In the genomic region with DNA sequence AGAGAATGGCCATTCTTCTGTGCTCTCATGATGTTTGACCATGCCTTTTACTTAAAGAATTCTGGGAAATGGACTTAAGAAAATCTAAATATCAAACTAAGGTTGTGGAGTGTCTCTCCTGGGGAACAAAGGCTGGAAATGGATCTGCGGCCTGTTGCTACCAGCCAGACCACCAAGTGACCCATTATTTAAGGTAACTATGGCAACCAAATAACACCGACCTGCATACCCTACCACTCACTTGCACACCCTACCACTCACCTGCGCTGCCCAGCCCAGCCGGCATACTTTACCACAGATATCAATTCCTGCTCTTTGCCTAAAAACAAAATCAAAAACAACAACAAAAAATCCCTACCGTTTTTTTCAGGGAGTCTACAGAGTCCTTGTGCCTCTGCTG, we compare ENCODE assay signal across 20 cellular contexts.
DNase-seq lines count a peak whose midpoint lies in the region; ATAC-seq, FAIRE-seq and TF ChIP-seq lines count a peak whose summit lies in the region.
"Had no signal": no experiment of that assay in that cellular context is flagged by ENCODE, and none has a peak within 500 bp of the region (broad histone marks: within the 10 kb centered on the region; RNA-seq: fewer than 3 reads in every experiment).

No MANE protein-coding gene starts in this region.

- H3K27ac ChIP-seq in H1 (ENCODE audit: low read depth, low read length) (no peak overlapping the region), iPS-18a (ENCODE audit: low read length) (peak overlapping the region; percentile 59), MM.1S (ENCODE audit: low read length) (no peak overlapping the region)
- H3K27ac ChIP-seq: 22Rv1, A549, C4-2B had no signal

- H3K27ac Mint-ChIP-seq in stimulated activated naive CD8-positive, alpha-beta T cell treated with anti-CD3 and anti-CD28 coated beads, Interleukin-15, amount 100 ng/mL, for 72 hours: peak overlapping the region; percentile 40 to 87
- H3K27ac Mint-ChIP-seq: CD4-positive, alpha-beta T cell had no signal

- 73% methylated on average over 5 of the region's 5 CpGs; no CpG with 5 or more reads in 1 of the 2 experiments for WGBS in H1 (ENCODE audit: extremely low coverage in 1 of 2, insufficient coverage in 1 of 2, insufficient read length in 1 of 2, insufficient replicate concordance in 2 of 2, low coverage in 1 of 2, low lambda C conversion rate in 2 of 2, missing lambda C conversion rate in 1 of 2), 2 experiments

- H4K20me1 ChIP-seq in H1 (replicated peaks in 1 of 2; ENCODE audit: control insufficient read depth in 1 of 2, insufficient read depth in 2 of 2, low read length in 2 of 2) (no peaks in the 10 kb centered on the region), MM.1S (ENCODE audit: insufficient read depth, low read length) (no peaks in the 10 kb centered on the region)

- no peaks in the 10 kb centered on the region for H3K79me2 ChIP-seq in H1 (ENCODE audit: control insufficient read depth in 1 of 2, insufficient read depth in 2 of 2, low read length in 2 of 2)
- no peaks in the 10 kb centered on the region for H3K79me2 ChIP-seq in MM.1S (ENCODE audit: low read length)

- H3K18ac ChIP-seq in H1 (ENCODE audit: extremely low read depth, low read length): no peak overlapping the region

- CTCF ChIA-PET in H1 (lab: Charles Lee; ENCODE audit: partially characterized antibody): no interaction called here

- no peak overlapping the region for H2BK15ac ChIP-seq in H1 (ENCODE audit: low read length)

- ATAC-seq in stimulated activated naive CD8-positive, alpha-beta T cell treated with anti-CD3 and anti-CD28 coated beads, Interleukin-15, amount 100 ng/mL, for 72 hours: no peak
- no peak for ATAC-seq in stimulated activated naive CD8-positive, alpha-beta T cell treated with anti-CD3 and anti-CD28 coated beads, Interleukin-15, Interleukin-2, amounts not matched to agents 100 U/mL and 50 U/mL, for 24 hours
- ATAC-seq in GM19328 (IDR thresholded peaks at IDR 0.05; ENCODE audit: unreplicated experiment) (no peak), GM18870 (IDR thresholded peaks at IDR 0.05; ENCODE audit: unreplicated experiment) (no peak)
- ATAC-seq: A549 had no signal

- H3K14ac ChIP-seq in H1 (ENCODE audit: insufficient read length): no peak overlapping the region

- no peak overlapping the region for H2BK120ac ChIP-seq in H1 (replicated peaks; ENCODE audit: low read depth, low read length)

- no peak overlapping the region for H4K5ac ChIP-seq in H1 (ENCODE audit: insufficient read length, low read depth, low read length)

- TF ChIP-seq POLR2A in H1 (IDR thresholded peaks at IDR 0.05; ENCODE audit: control extremely low read depth in 1 of 2, low read depth in 2 of 2, low read length in 2 of 2): no peak

- no peak overlapping the region for H2BK20ac ChIP-seq in H1 (ENCODE audit: low read length)

- H2AFZ ChIP-seq in H1 (ENCODE audit: low read length) (no peak overlapping the region), MM.1S (ENCODE audit: low read length) (no peak overlapping the region)
- H2AFZ ChIP-seq: GM23248 had no signal

- no peaks in the 10 kb centered on the region; the same call in 1 of the 2 replicates for H3K23me2 ChIP-seq in H1 (ENCODE audit: low read depth, low read length)

- TF ChIP-seq CTCF in H1 (IDR thresholded peaks at IDR 0.05; ENCODE audit: control extremely low read depth in 1 of 3, insufficient read depth in 1 of 3, low read depth in 1 of 3, low read length in 3 of 3) (no peak), MM.1S (IDR thresholded peaks at IDR 0.05; ENCODE audit: low read length) (no peak)

- H3K4me1 Mint-ChIP-seq in stimulated activated naive CD8-positive, alpha-beta T cell treated with anti-CD3 and anti-CD28 coated beads, Interleukin-15, amount 100 ng/mL, for 72 hours: no peaks in the 10 kb centered on the region

- H3K4me3 ChIP-seq in H1 (ENCODE audit: extremely low read depth in 1 of 4, insufficient read depth in 2 of 4, low read depth in 3 of 4, low read length in 4 of 4) (no peak overlapping the region), iPS-18a (ENCODE audit: low read length) (no peak overlapping the region), MM.1S (ENCODE audit: low read length) (no peak overlapping the region)
- H3K4me3 ChIP-seq: A549, GM23248 had no signal

- POLR2A ChIA-PET in H1 (lab: Charles Lee; ENCODE audit: partially characterized antibody): no interaction called here

- no peak for TF ChIP-seq RAD21 in H1 (IDR thresholded peaks at IDR 0.05 in 1 of 2, conservative IDR thresholded peaks at IDR 0.05 in 1 of 2; ENCODE audit: low read depth in 2 of 2, low read length in 2 of 2)

- peak overlapping the region; percentile 53; the same call in 1 of the 2 replicates for H2AK5ac ChIP-seq in H1 (ENCODE audit: low read depth, low read length)

- no peak for TF ChIP-seq EP300 in H1 (IDR thresholded peaks at IDR 0.05; ENCODE audit: borderline replicate concordance in 1 of 2, low read depth in 2 of 2, low read length in 2 of 2)

- no peaks in the 10 kb centered on the region for H3K27me3 Mint-ChIP-seq in stimulated activated naive CD8-positive, alpha-beta T cell treated with anti-CD3 and anti-CD28 coated beads, Interleukin-15, amount 100 ng/mL, for 72 hours
- H3K27me3 Mint-ChIP-seq: CD4-positive, alpha-beta T cell had no signal

- no peaks in the 10 kb centered on the region for H3F3A ChIP-seq in MM.1S (ENCODE audit: insufficient read depth, low read length)

- DNase-seq in stimulated activated naive CD8-positive, alpha-beta T cell treated with anti-CD3 and anti-CD28 coated beads, Interleukin-15, amount 100 ng/mL, for 72 hours: no peak
- no peak for DNase-seq in stimulated activated naive CD8-positive, alpha-beta T cell treated with anti-CD3 and anti-CD28 coated beads, Interleukin-15, Interleukin-2, amounts not matched to agents 100 U/mL and 50 U/mL, for 24 hours
- DNase-seq in H1 (ENCODE audit: low read depth in 1 of 2, low spot score in 2 of 2): no peak
- DNase-seq in MM.1S: no peak
- DNase-seq: AML-193; CD4-positive, alpha-beta T cell; DMS153; DMS79; GDM1; GM23248; H7 had no signal

- peak; percentile 24 for FAIRE-seq in H1 (lab: Jason Lieb, UNC)
- FAIRE-seq: A549, GM12892, GM18507, GM19239 had no signal

- H4K91ac ChIP-seq in H1 (replicated peaks; ENCODE audit: insufficient read length, low read length): no peak overlapping the region

- H2BK5ac ChIP-seq in H1 (ENCODE audit: low read depth, low read length): no peak overlapping the region

- H3K4me3 Mint-ChIP-seq in stimulated activated naive CD8-positive, alpha-beta T cell treated with anti-CD3 and anti-CD28 coated beads, Interleukin-15, amount 100 ng/mL, for 72 hours: no peak overlapping the region
- H3K4me3 Mint-ChIP-seq: CD4-positive, alpha-beta T cell had no signal

- no peaks in the 10 kb centered on the region for H3K9me3 ChIP-seq in H1 (ENCODE audit: insufficient read depth in 2 of 2, low read depth in 1 of 2, low read length in 1 of 2)
- H3K9me3 ChIP-seq in iPS-18a (ENCODE audit: control insufficient read depth, low read depth, low read length): no peaks in the 10 kb centered on the region
- H3K9me3 ChIP-seq in MM.1S (replicated peaks; ENCODE audit: insufficient read depth, low read length): no peaks in the 10 kb centered on the region
- H3K9me3 ChIP-seq: A549 had no signal

- H4K8ac ChIP-seq in H1 (ENCODE audit: extremely low read depth, insufficient read depth, low read length): no peak overlapping the region; the same call in 1 of the 2 replicates

- H3K4me1 ChIP-seq in H1 (replicated peaks in 1 of 4; ENCODE audit: control insufficient read depth in 3 of 4, insufficient read depth in 4 of 4, low read length in 3 of 4) (peaks cover 0 to 7% (median 5%) of the 10 kb centered on the region in 4 experiments; a peak in 5 of 7 replicates), iPS-18a (ENCODE audit: control insufficient read depth, low read depth, low read length) (peaks cover 23% of the 10 kb centered on the region), MM.1S (ENCODE audit: low read length) (no peaks in the 10 kb centered on the region)

- no peak overlapping the region for H3K56ac ChIP-seq in H1 (replicated peaks; ENCODE audit: insufficient read length, low read depth, low read length)

- peak overlapping the region; percentile 80; the same call in 1 of the 2 replicates for H2BK12ac ChIP-seq in H1 (ENCODE audit: low read depth, low read length)

- H3K36me3 ChIP-seq in H1 (ENCODE audit: control insufficient read depth in 2 of 4, insufficient read depth in 4 of 4, low read length in 3 of 4) (no peaks in the 10 kb centered on the region), iPS-18a (ENCODE audit: control insufficient read depth, low read depth, low read length) (no peaks in the 10 kb centered on the region), MM.1S (replicated peaks; ENCODE audit: insufficient read depth, low read length) (no peaks in the 10 kb centered on the region)

- H3K9me2 ChIP-seq in MM.1S (replicated peaks; ENCODE audit: insufficient read depth, low read length): no peaks in the 10 kb centered on the region

- H3K9me3 Mint-ChIP-seq in stimulated activated naive CD8-positive, alpha-beta T cell treated with anti-CD3 and anti-CD28 coated beads, Interleukin-15, amount 100 ng/mL, for 72 hours: no peaks in the 10 kb centered on the region
- H3K9me3 Mint-ChIP-seq: CD4-positive, alpha-beta T cell had no signal

- no peak overlapping the region for H3K23ac ChIP-seq in H1 (ENCODE audit: insufficient read length)

- no peaks in the 10 kb centered on the region for H3K79me1 ChIP-seq in H1 (ENCODE audit: low read depth, low read length)

- H3K9ac ChIP-seq in H1 (replicated peaks in 1 of 4; ENCODE audit: extremely low read depth in 1 of 4, low read depth in 3 of 4, low read length in 3 of 4) (no peak overlapping the region), iPS-18a (ENCODE audit: low read length) (no peak overlapping the region), MM.1S (ENCODE audit: low read length) (no peak overlapping the region)
- H3K9ac ChIP-seq: GM23248 had no signal

- H3K4me2 ChIP-seq in H1 (ENCODE audit: insufficient read depth in 1 of 2, low read depth in 2 of 2, low read length in 2 of 2) (no peak overlapping the region), MM.1S (ENCODE audit: low read depth, low read length) (no peak overlapping the region)
- H3K4me2 ChIP-seq: A549 had no signal

- no peaks in the 10 kb centered on the region for H3K27me3 ChIP-seq in H1 (replicated peaks in 1 of 4; ENCODE audit: control insufficient read depth in 3 of 4, extremely low read depth in 1 of 4, insufficient read depth in 3 of 4, low read length in 3 of 4)
- H3K27me3 ChIP-seq in iPS-18a (ENCODE audit: control insufficient read depth, insufficient read depth, low read length): no peaks in the 10 kb centered on the region
- H3K27me3 ChIP-seq in MM.1S (replicated peaks; ENCODE audit: insufficient read depth, low read length): no peaks in the 10 kb centered on the region

- no peak overlapping the region for H3K4ac ChIP-seq in H1 (replicated peaks; ENCODE audit: insufficient read length, low read depth, low read length)

TF ChIP-seq in H1, 55 proteins besides CTCF, POLR2A, EP300 and RAD21:
- TF ChIP-seq KDM5A (IDR thresholded peaks at IDR 0.05; ENCODE audit: low read length) (no peak), TEAD4 (IDR thresholded peaks at IDR 0.05; ENCODE audit: low read depth, low read length) (0 out of 2 replicates have a peak, but pooled peaks have one; percentile 21)
